9 cellular contexts compared by ENCODE assay signal in genomic region chr2:232537079-232537478, GRCh38. TPM values are rescaled to one million over a fixed set of nuclear protein-coding genes. Genes with fewer than 3 reads are reported as not detected.
A peak's percentile ranks its signal among the peaks of the same experiment; 100 is the strongest.
DNase-seq lines count a peak whose midpoint lies in the region; TF ChIP-seq lines count a peak whose summit lies in the region.
"Had no signal": no experiment of that assay in that cellular context is flagged by ENCODE, and none has a peak within 500 bp of the region (broad histone marks: within the 10 kb centered on the region; RNA-seq: fewer than 3 reads in every experiment).

No MANE protein-coding gene starts in this region.

- DNase-seq in ELR (ENCODE audit: low read depth) (peak; percentile 24), HT-29 (ENCODE audit: low spot score) (peak; percentile 56), choroid plexus epithelial cell (ENCODE audit: low read depth) (no peak), nephron progenitor cell (no peak), AG08395 (ENCODE audit: low spot score) (no peak), Ammon's horn (ENCODE audit: low spot score) (no peak), NCI-H2171 (lab: John Stamatoyannopoulos, UW) (no peak)
- DNase-seq: foreskin melanocyte, KBM-7 had no signal

- H3K4me3 ChIP-seq in choroid plexus epithelial cell (ENCODE audit: low read depth, low read length), result no peak overlapping the region

- H3K27ac Mint-ChIP-seq in nephron progenitor cell, result no peak overlapping the region

- peaks cover 7% of the 10 kb centered on the region for H3K36me3 Mint-ChIP-seq in nephron progenitor cell (ENCODE audit: low read depth)

- peak; percentile 55 for TF ChIP-seq CTCF in choroid plexus epithelial cell (conservative IDR thresholded peaks at IDR 0.05; ENCODE audit: low read depth, low read length)
- TF ChIP-seq CTCF in nephron progenitor cell (IDR thresholded peaks at IDR 0.05), result peak; percentile 32

- H3K27me3 Mint-ChIP-seq in nephron progenitor cell (ENCODE audit: low read depth, poor library complexity), result no peaks in the 10 kb centered on the region

- H3K9me3 Mint-ChIP-seq in nephron progenitor cell, result peaks cover 8% of the 10 kb centered on the region

- H3K4me3 Mint-ChIP-seq in nephron progenitor cell, result no peak overlapping the region

- H3K4me1 Mint-ChIP-seq in nephron progenitor cell, result peaks cover 73% of the 10 kb centered on the region

RNA-seq across cellular contexts. Expression of gene CHRNG, which starts 2.4 kb away (rescaled TPM):
- not detected in 2 replicates for total RNA-seq in HT-29 (2014; rRNA removed; shearing (Covaris generic))

RNA-seq across cellular contexts. Expression of gene CHRND, which starts 11.1 kb away (rescaled TPM):
- not detected in 2 replicates for total RNA-seq in HT-29 (2014; rRNA removed; shearing (Covaris generic))

RNA-seq across cellular contexts. Expression of gene TIGD1, which starts 13.3 kb away (rescaled TPM):
- total RNA-seq in HT-29 (2014; rRNA removed; shearing (Covaris generic)), result 6.0 and 7.0 TPM in 2 replicates

RNA-seq across cellular contexts. Expression of gene EIF4E2, which starts 13.4 kb away (rescaled TPM):
- total RNA-seq in HT-29 (2014; rRNA removed; shearing (Covaris generic)), result 77.5 and 87.8 TPM in 2 replicates

RNA-seq across cellular contexts. Expression of gene PRSS56, which starts 16.9 kb away (rescaled TPM):
- not detected in 2 replicates for total RNA-seq in HT-29 (2014; rRNA removed; shearing (Covaris generic))

Comparison
In these comparisons a context has a peak if more than half of its experiments do, and no peak if none do; other contexts are left out.
1. DNase-seq: peak in ELR (single experiment) and HT-29 (single experiment); none in choroid plexus epithelial cell (single experiment), nephron progenitor cell (single experiment), AG08395 (single experiment), Ammon's horn (single experiment) and NCI-H2171 (single experiment).